ENCODE assay signal across 8 cellular contexts in genomic region chr10:17216901-17217395, GRCh38. TPM values are rescaled to one million over a fixed set of nuclear protein-coding genes. Genes with fewer than 3 reads are reported as not detected.
DNase-seq lines count a peak whose midpoint lies in the region; ATAC-seq, FAIRE-seq and TF ChIP-seq lines count a peak whose summit lies in the region.

No MANE protein-coding gene starts in this region.

- H3K9me3 Mint-ChIP-seq in activated CD8-positive, alpha-beta T cell treated with anti-CD3 and anti-CD28 coated beads, Interleukin-2, amount 10 ng/mL, durations not matched to agents 7 days and 5 days (ENCODE audit: insufficient read depth) = no peaks in the 10 kb centered on the region
- no peaks in the 10 kb centered on the region for H3K9me3 Mint-ChIP-seq in stimulated activated naive CD8-positive, alpha-beta T cell treated with anti-CD3 and anti-CD28 coated beads, Interleukin-15, amount 100 ng/mL, for 72 hours

- 72% methylated on average over 6 of the region's 6 CpGs for WGBS in SK-N-SH (ENCODE audit: low lambda C conversion rate)

- peaks cover 78% of the 10 kb centered on the region for H3F3A ChIP-seq in SK-N-SH (replicated peaks; ENCODE audit: insufficient read depth)

- H2AFZ ChIP-seq in SK-N-SH (ENCODE audit: low read depth) = no peak overlapping the region

- FAIRE-seq in H54 (lab: Jason Lieb, UNC) = no peak

- H3K9me2 ChIP-seq in SK-N-SH = no peaks in the 10 kb centered on the region

- peaks cover 26% of the 10 kb centered on the region for H3K79me2 ChIP-seq in SK-N-SH (ENCODE audit: insufficient read depth)

- in situ Hi-C loops in GM13977 (cut with MboI; ENCODE audit: low pct_unique_long_range_greater_than_20kb, low sequenced_read_pairs, unreplicated experiment) = no loop called here

- no peak for TF ChIP-seq CTCF in SK-N-SH (IDR thresholded peaks at IDR 0.05)
- no peak for TF ChIP-seq CTCF in foreskin keratinocyte (conservative IDR thresholded peaks at IDR 0.05)
- TF ChIP-seq CTCF in GM13977 (IDR thresholded peaks at IDR 0.05; ENCODE audit: extremely low read depth, insufficient read depth, missing control alignments) = no peak

- H3K27ac Mint-ChIP-seq in activated CD8-positive, alpha-beta T cell treated with anti-CD3 and anti-CD28 coated beads, Interleukin-2, amount 10 ng/mL, durations not matched to agents 7 days and 5 days = peak overlapping the region; percentile 86
- H3K27ac Mint-ChIP-seq in stimulated activated naive CD8-positive, alpha-beta T cell treated with anti-CD3 and anti-CD28 coated beads, Interleukin-15, amount 100 ng/mL, for 72 hours = peak overlapping the region; percentile 96 to 100

- H3K27me3 ChIP-seq in SK-N-SH (ENCODE audit: insufficient read depth) = no peaks in the 10 kb centered on the region
- no peaks in the 10 kb centered on the region for H3K27me3 ChIP-seq in foreskin keratinocyte

- ATAC-seq in SK-N-SH treated with all-trans-retinoic acid at 6 μM for 48 hours (no peak), foreskin keratinocyte (no peak)
- ATAC-seq in activated CD8-positive, alpha-beta T cell treated with anti-CD3 and anti-CD28 coated beads, Interleukin-2, amount 10 ng/mL, durations not matched to agents 7 days and 5 days = no peak
- ATAC-seq in stimulated activated naive CD8-positive, alpha-beta T cell treated with anti-CD3 and anti-CD28 coated beads, Interleukin-15, amount 100 ng/mL, for 72 hours = no peak

- H3K4me1 ChIP-seq in SK-N-SH (ENCODE audit: control insufficient read depth in 1 of 2, insufficient read depth in 2 of 2, low read depth in 1 of 2, low read length in 1 of 2) (peaks cover 0 to 73% of the 10 kb centered on the region in 2 experiments; a peak in 3 of 4 replicates), foreskin keratinocyte (peaks cover 42% of the 10 kb centered on the region)

- no peak for TF ChIP-seq EP300 in SK-N-SH (IDR thresholded peaks at IDR 0.05; ENCODE audit: borderline replicate concordance in 1 of 2, low read depth in 1 of 2, low read length in 1 of 2)

- no peak for TF ChIP-seq RAD21 in SK-N-SH (IDR thresholded peaks at IDR 0.05; ENCODE audit: low read length)

- H3K4me3 ChIP-seq in SK-N-SH (ENCODE audit: low read depth in 2 of 2, low read length in 1 of 2) = no peak overlapping the region

- H3K9me3 ChIP-seq in SK-N-SH = no peaks in the 10 kb centered on the region

- H3K27ac ChIP-seq in SK-N-SH (ENCODE audit: low read depth in 2 of 2, low read length in 1 of 2) (peak overlapping the region; percentile 78 to 100; a peak in 3 of 4 replicates), foreskin keratinocyte (peak overlapping the region; percentile 34)

- H3K4me3 Mint-ChIP-seq in activated CD8-positive, alpha-beta T cell treated with anti-CD3 and anti-CD28 coated beads, Interleukin-2, amount 10 ng/mL, durations not matched to agents 7 days and 5 days = no peak overlapping the region
- H3K4me3 Mint-ChIP-seq in stimulated activated naive CD8-positive, alpha-beta T cell treated with anti-CD3 and anti-CD28 coated beads, Interleukin-15, amount 100 ng/mL, for 72 hours = peak overlapping the region in 1 of 2 donors; percentile 50

- no peaks in the 10 kb centered on the region for H4K20me1 ChIP-seq in SK-N-SH (ENCODE audit: insufficient read depth)

- CTCF ChIA-PET in SK-N-SH (lab: Yijun Ruan, JAX) = no interaction called here
- CTCF ChIA-PET in activated CD8-positive, alpha-beta T cell treated with anti-CD3 and anti-CD28 coated beads, Interleukin-2, amount 10 ng/mL, durations not matched to agents 7 days and 5 days (lab: Charles Lee) = interaction anchor here (1.7 to 2.7 kb wide), 4 partner anchors 11 to 16 kb away, joined by 5 to 35 read pairs (median 12); partner anchors contain the start of genes TRDMT1 and VIM

- peak overlapping the region; percentile 89 for H3K9ac ChIP-seq in SK-N-SH

- H3K36me3 Mint-ChIP-seq in activated CD8-positive, alpha-beta T cell treated with anti-CD3 and anti-CD28 coated beads, Interleukin-2, amount 10 ng/mL, durations not matched to agents 7 days and 5 days (ENCODE audit: low read depth) = peaks cover 32% of the 10 kb centered on the region

- no peak for TF ChIP-seq POLR2A in H54 (IDR thresholded peaks at IDR 0.05; ENCODE audit: low read depth, low read length)

- peak overlapping the region; percentile 61; the same call in 1 of the 2 replicates for H3K4me2 ChIP-seq in SK-N-SH

- POLR2A ChIA-PET in SK-N-SH (lab: Yijun Ruan, JAX) = no interaction called here
- POLR2A ChIA-PET in activated CD8-positive, alpha-beta T cell treated with anti-CD3 and anti-CD28 coated beads, Interleukin-2, amount 10 ng/mL, durations not matched to agents 7 days and 5 days (lab: Charles Lee) = interaction anchor here (1.2 to 2.9 kb wide), 3 partner anchors 12 to 194 kb away, joined by 6 to 74 read pairs (median 14); partner anchors contain the start of genes TRDMT1 and VIM

- H3K36me3 ChIP-seq in SK-N-SH (replicated peaks in 1 of 2; ENCODE audit: control insufficient read depth in 1 of 2, insufficient read depth in 2 of 2, low read length in 1 of 2) = no peaks in the 10 kb centered on the region

- DNase-seq in SK-N-SH (no peak), foreskin keratinocyte (no peak), H54 (ENCODE audit: insufficient read length, low spot score) (no peak), GM13977 (ENCODE audit: low spot score) (no peak), NCI-H774 (lab: John Stamatoyannopoulos, UW) (no peak)
- no peak for DNase-seq in activated CD8-positive, alpha-beta T cell treated with anti-CD3 and anti-CD28 coated beads, Interleukin-2, amount 10 ng/mL, durations not matched to agents 7 days and 5 days
- no peak for DNase-seq in stimulated activated naive CD8-positive, alpha-beta T cell treated with anti-CD3 and anti-CD28 coated beads, Interleukin-15, amount 100 ng/mL, for 72 hours

- no peaks in the 10 kb centered on the region for H3K27me3 Mint-ChIP-seq in activated CD8-positive, alpha-beta T cell treated with anti-CD3 and anti-CD28 coated beads, Interleukin-2, amount 10 ng/mL, durations not matched to agents 7 days and 5 days (ENCODE audit: low read depth)
- no peaks in the 10 kb centered on the region for H3K27me3 Mint-ChIP-seq in stimulated activated naive CD8-positive, alpha-beta T cell treated with anti-CD3 and anti-CD28 coated beads, Interleukin-15, amount 100 ng/mL, for 72 hours

- peaks cover 52% of the 10 kb centered on the region for H3K4me1 Mint-ChIP-seq in activated CD8-positive, alpha-beta T cell treated with anti-CD3 and anti-CD28 coated beads, Interleukin-2, amount 10 ng/mL, durations not matched to agents 7 days and 5 days (ENCODE audit: low read depth)
- H3K4me1 Mint-ChIP-seq in stimulated activated naive CD8-positive, alpha-beta T cell treated with anti-CD3 and anti-CD28 coated beads, Interleukin-15, amount 100 ng/mL, for 72 hours = peaks cover 53% of the 10 kb centered on the region

TF ChIP-seq in SK-N-SH, 30 proteins besides CTCF, POLR2A, EP300 and RAD21 (continues in another document):
- TF ChIP-seq PBX3 (IDR thresholded peaks at IDR 0.05) = no peak
- no peak for TF ChIP-seq FOXM1 (IDR thresholded peaks at IDR 0.05; ENCODE audit: low read depth)
- TF ChIP-seq POLR2AphosphoS5 (IDR thresholded peaks at IDR 0.05; ENCODE audit: low read depth, low read length) = no peak
- no peak for TF ChIP-seq TCF12 (IDR thresholded peaks at IDR 0.05)
- no peak for TF ChIP-seq TEAD4 (IDR thresholded peaks at IDR 0.05; ENCODE audit: borderline replicate concordance, insufficient read depth)
- no peak for TF ChIP-seq GABPA (IDR thresholded peaks at IDR 0.05; ENCODE audit: low read depth)

TF ChIP-seq in SK-N-SH treated with all-trans-retinoic acid at 6 μM for 48 hours, 23 proteins besides CTCF, POLR2A, EP300 and RAD21 (continues in another document):
- TF ChIP-seq RARB (CRISPR knock-in tag; IDR thresholded peaks at IDR 0.05) (no peak), OSR1 (CRISPR knock-in tag; IDR thresholded peaks at IDR 0.05) (no peak), GLIS3 (CRISPR knock-in tag; IDR thresholded peaks at IDR 0.05) (no peak), CSDC2 (CRISPR knock-in tag; IDR thresholded peaks at IDR 0.05) (no peak), ZFP3 (CRISPR knock-in tag; IDR thresholded peaks at IDR 0.05) (no peak), TSHZ2 (CRISPR knock-in tag; IDR thresholded peaks at IDR 0.05) (no peak), BACH2 (CRISPR knock-in tag; IDR thresholded peaks at IDR 0.05; ENCODE audit: borderline replicate concordance) (no peak), ESRRG (CRISPR knock-in tag; IDR thresholded peaks at IDR 0.05) (no peak)

RNA-seq across cellular contexts. Expression of gene VIM, which starts 11.1 kb away (rescaled TPM):
- 4,747 and 5,016 TPM in 2 replicates for polyA plus RNA-seq in SK-N-SH (2012; rRNA removed)
- polyA plus RNA-seq in SK-N-SH (2012; cell fraction: cytosol; rRNA removed) = 4,035 and 4,614 TPM in 2 replicates
- polyA plus RNA-seq in SK-N-SH (2012; cell fraction: nucleus; rRNA removed) = 5,845 and 10,924 TPM in 2 replicates
- 1,000 to 10,000 TPM; 2,550 to 2,568 TPM for total RNA-seq in activated CD8-positive, alpha-beta T cell treated with anti-CD3 and anti-CD28 coated beads, Interleukin-2, amount 10 ng/mL, durations not matched to agents 7 days and 5 days
- total RNA-seq in foreskin keratinocyte = 1,186 and 2,083 TPM in 2 replicates
- polyA plus RNA-seq in foreskin keratinocyte = 1,106 and 1,757 TPM in 2 replicates

RNA-seq across cellular contexts. Expression of gene TRDMT1, which starts 15.5 kb away (rescaled TPM):
- 3.1 and 4.1 TPM in 2 replicates for polyA plus RNA-seq in SK-N-SH (2012; rRNA removed)
- polyA plus RNA-seq in SK-N-SH (2012; cell fraction: cytosol; rRNA removed) = 3.7 and 4.0 TPM in 2 replicates
- polyA plus RNA-seq in SK-N-SH (2012; cell fraction: nucleus; rRNA removed) = 3.6 and 8.0 TPM in 2 replicates
- total RNA-seq in activated CD8-positive, alpha-beta T cell treated with anti-CD3 and anti-CD28 coated beads, Interleukin-2, amount 10 ng/mL, durations not matched to agents 7 days and 5 days = 10 to 100 TPM; 11.6 to 13.6 TPM
- 5.3 and 5.7 TPM in 2 replicates for total RNA-seq in foreskin keratinocyte
- 2.8 and 3.2 TPM in 2 replicates for polyA plus RNA-seq in foreskin keratinocyte
